ENCODE assay signal across 8 cellular contexts in the genomic region with DNA sequence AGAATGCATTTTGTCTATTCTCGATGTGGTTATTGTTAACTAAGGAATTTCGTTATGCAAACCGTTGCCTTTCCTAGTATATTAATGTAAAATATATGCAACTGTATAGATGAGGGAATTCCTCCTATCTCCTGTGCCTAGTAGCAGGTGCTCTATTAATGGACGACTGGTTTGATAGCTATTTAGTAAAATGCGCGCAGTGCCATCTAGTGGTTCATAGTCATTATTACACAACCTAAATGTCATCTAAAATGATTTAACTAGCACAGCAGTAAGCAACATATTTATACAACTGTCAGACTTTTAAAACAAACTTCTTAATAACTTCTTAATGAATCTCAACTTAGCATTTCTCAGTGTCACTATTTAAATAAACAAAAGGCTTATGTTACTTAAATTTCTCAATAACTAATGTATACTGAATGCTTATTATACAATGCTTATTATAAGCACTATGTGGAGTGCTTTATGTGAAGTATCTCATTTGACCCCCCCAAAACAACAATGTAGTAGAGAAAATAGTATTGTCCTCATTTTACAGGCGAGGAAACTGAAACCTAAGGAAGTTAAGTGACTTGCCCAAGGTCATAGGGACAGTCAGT.
DNase-seq lines count a peak whose midpoint lies in the region; ATAC-seq, FAIRE-seq and TF ChIP-seq lines count a peak whose summit lies in the region.

No MANE protein-coding gene starts in this region.

- in situ Hi-C loops in HepG2 (cut with HindIII; ENCODE audit: extremely low pct_ligation_motif_present, low pct_unique_long_range_greater_than_20kb), result loop anchor here (5.0 to 10.0 kb wide), 2 partner anchors 123 to 436 kb away; no protein-coding TSS in a partner anchor

- H4K20me1 ChIP-seq in HepG2 (ENCODE audit: insufficient read depth, low read length), result no peaks in the 10 kb centered on the region

- DNase-seq in stimulated activated CD4-positive, alpha-beta T cell treated with anti-CD3 and anti-CD28 coated beads, Interleukin-12 subunit alpha, Interleukin-12 subunit beta, amount 100 ng/mL, for 4 hours, result peak; percentile 10
- no peak for DNase-seq in stimulated activated CD4-positive, alpha-beta T cell treated with anti-CD3 and anti-CD28 coated beads, Interleukin-4, amount 100 ng/mL, for 1 hour
- DNase-seq in HEK293T (ENCODE audit: extremely low spot score) (peak; percentile 74), NB4 (ENCODE audit: low read depth) (peak; percentile 64), RWPE2 (ENCODE audit: low spot score) (no peak), HepG2 (ENCODE audit: low spot score) (peak; percentile 60), thoracic aorta (ENCODE audit: low spot score) (no peak)

- POLR2A ChIA-PET in HEK293T (lab: Yijun Ruan, JAX), result no interaction called here
- POLR2A ChIA-PET in HepG2 (lab: Yijun Ruan, JAX), result no interaction called here

- intact Hi-C loops in HepG2 (cut with micrococcal nuclease; ENCODE audit: unreplicated experiment), result loop anchor here (1.0 to 5.0 kb wide), 5 partner anchors 59 to 666 kb away; no protein-coding TSS in a partner anchor

- H3K4me3 ChIP-seq in NB4 (ENCODE audit: low read depth, low read length) (no peak overlapping the region), RWPE2 (ENCODE audit: severe bottlenecking) (no peak overlapping the region), HepG2 (replicated peaks in 1 of 3; ENCODE audit: insufficient read depth in 1 of 3, low read depth in 2 of 3, low read length in 3 of 3) (no peak overlapping the region), thoracic aorta (no peak overlapping the region)

- H3K9ac ChIP-seq in HepG2 (ENCODE audit: insufficient read depth, low read depth, low read length), result no peak overlapping the region

- H2AFZ ChIP-seq in HepG2 (ENCODE audit: low read length), result no peak overlapping the region

- FAIRE-seq in colon (lab: Jason Lieb, UNC) (peak; percentile 68), HepG2 (lab: Jason Lieb, UNC) (peak; percentile 56)

- no TSS peak for BruUV-seq in HepG2 (replicated peaks; lab: Mats Ljungman, UMichigan)

- TF ChIP-seq RAD21 in HepG2 (CRISPR knock-in tag; IDR thresholded peaks at IDR 0.05), result 0 out of 2 replicates have a peak, but pooled peaks have one; percentile 19

- CTCF ChIA-PET in HEK293T (lab: Yijun Ruan, JAX), result interaction anchor here (0.6 to 4.0 kb wide), 10 partner anchors 10 to 964 kb away, joined by 3 to 37 read pairs (median 4); no protein-coding TSS in a partner anchor
- CTCF ChIA-PET in HepG2 (lab: Yijun Ruan, JAX; ENCODE audit: low intra/inter-chr PET ratio, low total read pairs), result interaction anchor here (0.6 to 1.8 kb wide), 5 partner anchors 59 to 665 kb away, joined by 3 to 9 read pairs (median 4); no protein-coding TSS in a partner anchor

- no peaks in the 10 kb centered on the region for H3K4me1 ChIP-seq in RWPE2 (ENCODE audit: insufficient read depth, poor library complexity, severe bottlenecking)
- no peaks in the 10 kb centered on the region for H3K4me1 ChIP-seq in HepG2 (ENCODE audit: insufficient read depth, low read length)
- H3K4me1 ChIP-seq in thoracic aorta (ENCODE audit: control insufficient read depth in 1 of 2, low read depth in 2 of 2), result peaks cover 0 to 9% of the 10 kb centered on the region in 2 donors

- WGBS in HepG2 (ENCODE audit: low lambda C conversion rate), result under 1% methylated on average over 7 of the region's 7 CpGs

- TF ChIP-seq POLR2A in NB4 (IDR thresholded peaks at IDR 0.05; ENCODE audit: extremely low read depth, insufficient read length), result no peak
- no peak for TF ChIP-seq POLR2A in HepG2 (IDR thresholded peaks at IDR 0.05; ENCODE audit: insufficient read depth in 1 of 2, low read depth in 2 of 2, low read length in 2 of 2)

- peaks cover 7% of the 10 kb centered on the region for H3K27me3 ChIP-seq in RWPE2 (ENCODE audit: insufficient read depth, poor library complexity, severe bottlenecking)
- no peaks in the 10 kb centered on the region for H3K27me3 ChIP-seq in HepG2 (ENCODE audit: control insufficient read depth in 1 of 2, insufficient read depth in 2 of 2, low read length in 2 of 2)
- no peaks in the 10 kb centered on the region for H3K27me3 ChIP-seq in thoracic aorta (replicated peaks; ENCODE audit: insufficient read depth)

- TF ChIP-seq CTCF in NB4 (IDR thresholded peaks at IDR 0.05; ENCODE audit: low read depth, low read length) (peak; percentile 20), RWPE2 (IDR thresholded peaks at IDR 0.05; ENCODE audit: poor library complexity, severe bottlenecking) (peak; percentile 89), HepG2 (CRISPR knock-in tag; IDR thresholded peaks at IDR 0.05) (peak; percentile 77), thoracic aorta (IDR thresholded peaks at IDR 0.05) (peak; percentile 81)

- peak; percentile 57 for ATAC-seq in RWPE2 (ENCODE audit: low read depth)
- peak; percentile 67 for ATAC-seq in HepG2
- no peak for ATAC-seq in thoracic aorta (ENCODE audit: insufficient number of reproducible peaks, low FRiP score, low read depth)

- no peaks in the 10 kb centered on the region for H3K79me2 ChIP-seq in HepG2 (ENCODE audit: insufficient read depth, low read length)

- H3K9me3 ChIP-seq in RWPE2 (ENCODE audit: severe bottlenecking) (no peaks in the 10 kb centered on the region), HepG2 (ENCODE audit: low read length) (no peaks in the 10 kb centered on the region), thoracic aorta (no peaks in the 10 kb centered on the region)

- no peak overlapping the region for H3K4me2 ChIP-seq in HepG2 (ENCODE audit: low read depth, low read length)

- TF ChIP-seq EP300 in HepG2 (IDR thresholded peaks at IDR 0.05; ENCODE audit: low read depth in 2 of 2, low read length in 2 of 2) (no peak), HepG2 (CRISPR knock-in tag; IDR thresholded peaks at IDR 0.05; ENCODE audit: borderline replicate concordance) (no peak)

- no peak overlapping the region for H3K27ac ChIP-seq in RWPE2 (ENCODE audit: poor library complexity, severe bottlenecking)
- H3K27ac ChIP-seq in HepG2 (ENCODE audit: extremely low read length, insufficient read depth, low read length), result no peak overlapping the region
- H3K27ac ChIP-seq in thoracic aorta, result no peak overlapping the region

- no peaks in the 10 kb centered on the region for H3K36me3 ChIP-seq in RWPE2 (ENCODE audit: low read depth)
- H3K36me3 ChIP-seq in HepG2 (replicated peaks in 1 of 2; ENCODE audit: control insufficient read depth in 1 of 2, insufficient read depth in 2 of 2, low read length in 2 of 2), result no peaks in the 10 kb centered on the region
- no peaks in the 10 kb centered on the region for H3K36me3 ChIP-seq in thoracic aorta

TF ChIP-seq in HEK293T, 16 proteins besides CTCF, POLR2A, EP300 and RAD21:
- no peak for TF ChIP-seq SP1 (IDR thresholded peaks at IDR 0.05)
- no peak for TF ChIP-seq SUZ12 (IDR thresholded peaks at IDR 0.05)
- no peak for TF ChIP-seq L3MBTL2 (conservative IDR thresholded peaks at IDR 0.05)
- TF ChIP-seq ARNT (IDR thresholded peaks at IDR 0.05), result no peak
- TF ChIP-seq NFRKB (IDR thresholded peaks at IDR 0.05), result no peak
- TF ChIP-seq FOXK2 (IDR thresholded peaks at IDR 0.05), result no peak
- TF ChIP-seq BHLHE40 (IDR thresholded peaks at IDR 0.05; ENCODE audit: borderline replicate concordance), result no peak
- TF ChIP-seq, protein P1, sequence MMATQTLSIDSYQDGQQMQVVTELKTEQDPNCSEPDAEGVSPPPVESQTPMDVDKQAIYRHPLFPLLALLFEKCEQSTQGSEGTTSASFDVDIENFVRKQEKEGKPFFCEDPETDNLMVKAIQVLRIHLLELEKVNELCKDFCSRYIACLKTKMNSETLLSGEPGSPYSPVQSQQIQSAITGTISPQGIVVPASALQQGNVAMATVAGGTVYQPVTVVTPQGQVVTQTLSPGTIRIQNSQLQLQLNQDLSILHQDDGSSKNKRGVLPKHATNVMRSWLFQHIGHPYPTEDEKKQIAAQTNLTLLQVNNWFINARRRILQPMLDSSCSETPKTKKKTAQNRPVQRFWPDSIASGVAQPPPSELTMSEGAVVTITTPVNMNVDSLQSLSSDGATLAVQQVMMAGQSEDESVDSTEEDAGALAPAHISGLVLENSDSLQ (IDR thresholded peaks at IDR 0.05), result peak; percentile 64
- no peak for TF ChIP-seq HDGF (IDR thresholded peaks at IDR 0.05; ENCODE audit: borderline replicate concordance)

TF ChIP-seq in HepG2, 621 proteins besides CTCF, POLR2A, EP300 and RAD21 (continues in another document):
- TF ChIP-seq, protein P2, sequence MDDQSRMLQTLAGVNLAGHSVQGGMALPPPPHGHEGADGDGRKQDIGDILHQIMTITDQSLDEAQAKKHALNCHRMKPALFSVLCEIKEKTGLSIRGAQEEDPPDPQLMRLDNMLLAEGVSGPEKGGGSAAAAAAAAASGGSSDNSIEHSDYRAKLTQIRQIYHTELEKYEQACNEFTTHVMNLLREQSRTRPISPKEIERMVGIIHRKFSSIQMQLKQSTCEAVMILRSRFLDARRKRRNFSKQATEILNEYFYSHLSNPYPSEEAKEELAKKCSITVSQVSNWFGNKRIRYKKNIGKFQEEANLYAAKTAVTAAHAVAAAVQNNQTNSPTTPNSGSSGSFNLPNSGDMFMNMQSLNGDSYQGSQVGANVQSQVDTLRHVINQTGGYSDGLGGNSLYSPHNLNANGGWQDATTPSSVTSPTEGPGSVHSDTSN (CRISPR knock-in tag; IDR thresholded peaks at IDR 0.05; ENCODE audit: borderline replicate concordance), result no peak
- TF ChIP-seq STAG1 (CRISPR knock-in tag; IDR thresholded peaks at IDR 0.05) (peak; percentile 84), PHF8 (CRISPR knock-in tag; IDR thresholded peaks at IDR 0.05) (no peak), MIXL1 (CRISPR knock-in tag; IDR thresholded peaks at IDR 0.05) (peak; percentile 36; the same call in 1 of the 2 replicates), ZNF232 (CRISPR knock-in tag; IDR thresholded peaks at IDR 0.05; ENCODE audit: borderline replicate concordance) (no peak)
- TF ChIP-seq, protein P3, sequence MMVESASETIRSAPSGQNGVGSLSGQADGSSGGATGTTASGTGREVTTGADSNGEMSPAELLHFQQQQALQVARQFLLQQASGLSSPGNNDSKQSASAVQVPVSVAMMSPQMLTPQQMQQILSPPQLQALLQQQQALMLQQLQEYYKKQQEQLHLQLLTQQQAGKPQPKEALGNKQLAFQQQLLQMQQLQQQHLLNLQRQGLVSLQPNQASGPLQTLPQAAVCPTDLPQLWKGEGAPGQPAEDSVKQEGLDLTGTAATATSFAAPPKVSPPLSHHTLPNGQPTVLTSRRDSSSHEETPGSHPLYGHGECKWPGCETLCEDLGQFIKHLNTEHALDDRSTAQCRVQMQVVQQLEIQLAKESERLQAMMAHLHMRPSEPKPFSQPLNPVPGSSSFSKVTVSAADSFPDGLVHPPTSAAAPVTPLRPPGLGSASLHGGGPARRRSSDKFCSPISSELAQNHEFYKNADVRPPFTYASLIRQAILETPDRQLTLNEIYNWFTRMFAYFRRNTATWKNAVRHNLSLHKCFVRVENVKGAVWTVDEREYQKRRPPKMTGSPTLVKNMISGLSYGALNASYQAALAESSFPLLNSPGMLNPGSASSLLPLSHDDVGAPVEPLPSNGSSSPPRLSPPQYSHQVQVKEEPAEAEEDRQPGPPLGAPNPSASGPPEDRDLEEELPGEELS (CRISPR knock-in tag; IDR thresholded peaks at IDR 0.05), result no peak

Comparison
In these comparisons a context has a peak if more than half of its experiments do, and no peak if none do; other contexts are left out.
1. DNase-seq: peak in stimulated activated CD4-positive, alpha-beta T cell treated with anti-CD3 and anti-CD28 coated beads, Interleukin-12 subunit alpha, Interleukin-12 subunit beta, amount 100 ng/mL, for 4 hours (single experiment), HEK293T (single experiment), NB4 (single experiment) and HepG2 (single experiment); none in stimulated activated CD4-positive, alpha-beta T cell treated with anti-CD3 and anti-CD28 coated beads, Interleukin-4, amount 100 ng/mL, for 1 hour (single experiment), RWPE2 (single experiment) and thoracic aorta (single experiment).
2. CTCF ChIP-seq: peak in every context shown above with its lines; median percentile 89 in RWPE2; 81 in thoracic aorta; 77 in HepG2; 20 in NB4.